Comparison of ENCODE assay signal across 18 cellular contexts in the genomic region with DNA sequence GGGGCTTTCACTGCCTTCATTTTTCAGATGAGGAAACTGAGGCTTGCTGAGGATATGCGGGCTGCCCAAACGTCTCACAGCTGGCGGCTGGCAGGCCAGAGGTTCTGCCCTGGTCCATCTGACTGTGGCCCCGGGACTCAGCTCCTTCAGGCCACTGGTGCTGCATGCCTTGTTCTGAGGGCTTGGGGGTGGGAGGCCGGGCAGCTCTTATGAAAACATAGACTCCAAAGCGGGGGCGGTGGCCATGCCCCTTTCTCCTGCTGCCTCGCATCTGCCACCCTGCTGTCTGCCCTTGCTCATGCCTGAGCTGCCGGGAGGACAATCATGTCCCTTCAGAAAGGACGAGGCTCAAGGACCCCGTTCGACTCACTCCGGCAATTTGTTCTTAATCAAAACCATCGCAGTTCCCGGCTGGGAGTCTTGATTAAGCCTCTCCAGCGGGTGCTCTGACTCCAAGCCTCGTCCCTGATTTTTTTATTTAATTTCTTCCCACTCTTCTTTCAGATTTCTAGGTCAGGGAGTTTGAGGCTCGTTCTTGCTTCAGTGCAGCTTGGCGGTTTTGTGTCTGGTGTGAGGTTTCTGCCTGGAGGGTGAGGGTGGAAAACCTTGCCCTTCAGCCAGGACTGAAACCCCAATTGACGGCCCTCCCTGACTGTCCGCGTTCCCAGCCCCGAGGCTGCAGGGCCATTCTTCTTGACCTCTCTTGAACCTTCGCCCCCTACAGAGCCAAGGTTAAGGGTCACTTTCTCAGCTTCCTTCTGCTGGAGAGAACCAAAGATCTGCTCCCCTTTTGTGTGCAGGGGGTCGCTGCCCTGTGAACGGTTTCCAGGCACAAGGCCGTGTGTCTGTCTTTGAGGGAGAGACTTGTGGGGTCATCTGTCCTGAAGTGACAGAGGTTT.
DNase-seq lines count a peak whose midpoint lies in the region; ATAC-seq and TF ChIP-seq lines count a peak whose summit lies in the region.
"Had no signal": no experiment of that assay in that cellular context is flagged by ENCODE, and none has a peak within 500 bp of the region (broad histone marks: within the 10 kb centered on the region; RNA-seq: fewer than 3 reads in every experiment).

No MANE protein-coding gene starts in this region.

- H2BK5ac ChIP-seq in trophoblast cell (ENCODE audit: low read depth, low read length, poor library complexity) = no peak overlapping the region

- no peak overlapping the region for H2AFZ ChIP-seq in neural progenitor cell (replicated peaks)
- H2AFZ ChIP-seq in OCI-LY7 (ENCODE audit: low read length) = no peak overlapping the region
- H2AFZ ChIP-seq in trophoblast cell (ENCODE audit: insufficient read depth, low read length, poor library complexity) = no peak overlapping the region
- H2AFZ ChIP-seq: GM23248 had no signal

- no peak overlapping the region for H4K8ac ChIP-seq in trophoblast cell (ENCODE audit: low read depth, low read length)

- no peak overlapping the region for H4K12ac ChIP-seq in trophoblast cell (ENCODE audit: low read depth, low read length)

- H3K18ac ChIP-seq in trophoblast cell (ENCODE audit: low read length) = no peak overlapping the region

- peaks cover 3% of the 10 kb centered on the region for H3K27me3 ChIP-seq in neural progenitor cell
- H3K27me3 ChIP-seq in trophoblast cell (ENCODE audit: insufficient read depth, low read length) = no peaks in the 10 kb centered on the region

- POLR2A ChIA-PET in OCI-LY7 (lab: Charles Lee) = no interaction called here

- intact Hi-C loops in OCI-LY7 (cut with micrococcal nuclease; ENCODE audit: unreplicated experiment) = no loop called here

- no TSS peak for BruUV-seq in OCI-LY7 (replicated peaks; lab: Mats Ljungman, UMichigan)

- no peak overlapping the region for H3K23ac ChIP-seq in trophoblast cell (ENCODE audit: low read length)

- peaks cover 3% of the 10 kb centered on the region for H3K36me3 Mint-ChIP-seq in activated CD8-positive, alpha-beta memory T cell treated with anti-CD3 and anti-CD28 coated beads, Interleukin-2, amount 10 ng/mL, durations not matched to agents 7 days and 5 days
- H3K36me3 Mint-ChIP-seq in neural progenitor cell (peaks cover 6% of the 10 kb centered on the region), type B pancreatic cell (no peaks in the 10 kb centered on the region)

- CTCF ChIA-PET in activated CD8-positive, alpha-beta memory T cell treated with anti-CD3 and anti-CD28 coated beads, Interleukin-2, amount 10 ng/mL, durations not matched to agents 7 days and 5 days (lab: Charles Lee) = no interaction called here
- CTCF ChIA-PET in OCI-LY7 (lab: Charles Lee; ENCODE audit: unreplicated experiment) = no interaction called here

- H4K91ac ChIP-seq in trophoblast cell (ENCODE audit: low read depth, low read length) = no peak overlapping the region

- no peak overlapping the region for H3K4me3 ChIP-seq in neural progenitor cell
- H3K4me3 ChIP-seq in OCI-LY7 (ENCODE audit: low read depth, low read length, poor library complexity, severe bottlenecking) = no peak overlapping the region
- no peak overlapping the region for H3K4me3 ChIP-seq in trophoblast cell (ENCODE audit: low read depth, low read length)
- H3K4me3 ChIP-seq: GM12878, GM23248 had no signal

- no peak overlapping the region for H2AK5ac ChIP-seq in trophoblast cell (ENCODE audit: low read length)

- no peak overlapping the region for H3K27ac Mint-ChIP-seq in activated CD8-positive, alpha-beta memory T cell treated with anti-CD3 and anti-CD28 coated beads, Interleukin-2, amount 10 ng/mL, durations not matched to agents 7 days and 5 days
- H3K27ac Mint-ChIP-seq in neural progenitor cell = peak overlapping the region; percentile 100
- H3K27ac Mint-ChIP-seq in type B pancreatic cell = peak overlapping the region; percentile 28

- H3K4me1 Mint-ChIP-seq in activated CD8-positive, alpha-beta memory T cell treated with anti-CD3 and anti-CD28 coated beads, Interleukin-2, amount 10 ng/mL, durations not matched to agents 7 days and 5 days = peaks cover 5% of the 10 kb centered on the region
- H3K4me1 Mint-ChIP-seq in neural progenitor cell (peaks cover 62% of the 10 kb centered on the region), type B pancreatic cell (ENCODE audit: unreplicated experiment) (peaks cover 21% of the 10 kb centered on the region)

- H3K79me2 ChIP-seq in neural progenitor cell (ENCODE audit: low read depth) (no peaks in the 10 kb centered on the region), OCI-LY7 (ENCODE audit: insufficient read depth, low read depth, low read length) (no peaks in the 10 kb centered on the region), trophoblast cell (ENCODE audit: control insufficient read depth, insufficient read depth, low read length, poor library complexity) (no peaks in the 10 kb centered on the region)

- no peak overlapping the region for H3K27ac ChIP-seq in neural progenitor cell
- H3K27ac ChIP-seq in OCI-LY7 (ENCODE audit: low read depth, low read length, poor library complexity, severe bottlenecking) = no peak overlapping the region
- no peak overlapping the region for H3K27ac ChIP-seq in trophoblast cell (ENCODE audit: low read depth, low read length)
- H3K27ac ChIP-seq: GM23248 had no signal

- peaks cover 44% of the 10 kb centered on the region for H3K27me3 Mint-ChIP-seq in activated CD8-positive, alpha-beta memory T cell treated with anti-CD3 and anti-CD28 coated beads, Interleukin-2, amount 10 ng/mL, durations not matched to agents 7 days and 5 days
- peaks cover 10% of the 10 kb centered on the region for H3K27me3 Mint-ChIP-seq in neural progenitor cell (ENCODE audit: insufficient read depth, low read depth)
- peaks cover 24% of the 10 kb centered on the region for H3K27me3 Mint-ChIP-seq in type B pancreatic cell

- no peak overlapping the region for H2BK120ac ChIP-seq in trophoblast cell (ENCODE audit: insufficient read depth, low read length, poor library complexity)

- H3K4me2 ChIP-seq in neural progenitor cell (no peak overlapping the region), OCI-LY7 (ENCODE audit: low read length) (no peak overlapping the region), trophoblast cell (ENCODE audit: low read length) (no peak overlapping the region)

- WGBS in trophoblast cell (ENCODE audit: extremely low coverage, insufficient coverage, insufficient read length) = no CpG with 5 or more reads among the region's 27 CpGs

- H3K9me2 ChIP-seq in OCI-LY7 (ENCODE audit: insufficient read depth, low read length) = no peaks in the 10 kb centered on the region

- H4K20me1 ChIP-seq in neural progenitor cell (ENCODE audit: low read depth) (no peaks in the 10 kb centered on the region), OCI-LY7 (ENCODE audit: insufficient read depth, low read length) (no peaks in the 10 kb centered on the region)

- no peak overlapping the region for H3K14ac ChIP-seq in trophoblast cell (ENCODE audit: low read length)

- H3K4me1 ChIP-seq in neural progenitor cell (no peaks in the 10 kb centered on the region), OCI-LY7 (ENCODE audit: insufficient read depth, low read length, poor library complexity, severe bottlenecking) (no peaks in the 10 kb centered on the region), trophoblast cell (ENCODE audit: control insufficient read depth in 1 of 2, insufficient read depth in 2 of 2, low read length in 2 of 2) (no peaks in the 10 kb centered on the region)

- peaks cover 6% of the 10 kb centered on the region for H3K9me3 Mint-ChIP-seq in activated CD8-positive, alpha-beta memory T cell treated with anti-CD3 and anti-CD28 coated beads, Interleukin-2, amount 10 ng/mL, durations not matched to agents 7 days and 5 days (ENCODE audit: low read depth)
- peaks cover 39% of the 10 kb centered on the region for H3K9me3 Mint-ChIP-seq in neural progenitor cell
- H3K9me3 Mint-ChIP-seq in type B pancreatic cell = peaks cover 6% of the 10 kb centered on the region

- peak; percentile 11 for DNase-seq in activated CD8-positive, alpha-beta memory T cell treated with anti-CD3 and anti-CD28 coated beads, Interleukin-2, amount 10 ng/mL, durations not matched to agents 7 days and 5 days
- no peak for DNase-seq in activated CD8-positive, alpha-beta memory T cell treated with anti-CD3 and anti-CD28 coated beads, Interleukin-2, amount 50 U/mL, for 48 hours
- DNase-seq in ecto neural progenitor cell (ENCODE audit: low spot score) (peak; percentile 73), neural progenitor cell (ENCODE audit: low spot score) (peak; percentile 30), type B pancreatic cell (ENCODE audit: extremely low spot score, unreplicated experiment) (peak; percentile 64), COR-L47 (lab: John Stamatoyannopoulos, UW) (no peak), OCI-LY7 (ENCODE audit: low spot score) (no peak), trophoblast cell (no peak)
- DNase-seq: AML-193, DMS53, GM23248, KG1, NCI-H1048, NCI-H2107, NCI-H345, NCI-H526 treated with DMSO at 0.1 percent for 48 hours, PC-3 had no signal

- no peaks in the 10 kb centered on the region for H3F3A ChIP-seq in neural progenitor cell (ENCODE audit: low read depth)

- no peak for ATAC-seq in activated CD8-positive, alpha-beta memory T cell treated with anti-CD3 and anti-CD28 coated beads, Interleukin-2, amount 10 ng/mL, durations not matched to agents 7 days and 5 days
- ATAC-seq: GM12878, PC-3 had no signal

- no peaks in the 10 kb centered on the region for H3K9me3 ChIP-seq in neural progenitor cell (ENCODE audit: low read depth)
- no peaks in the 10 kb centered on the region for H3K9me3 ChIP-seq in OCI-LY7 (ENCODE audit: low read length)
- no peaks in the 10 kb centered on the region for H3K9me3 ChIP-seq in trophoblast cell (ENCODE audit: insufficient read depth, low read depth, low read length)

- no peaks in the 10 kb centered on the region for H3K36me3 ChIP-seq in neural progenitor cell
- H3K36me3 ChIP-seq in OCI-LY7 (ENCODE audit: insufficient read depth, low read length) = no peaks in the 10 kb centered on the region
- no peaks in the 10 kb centered on the region for H3K36me3 ChIP-seq in trophoblast cell (ENCODE audit: control insufficient read depth in 1 of 2, insufficient read depth in 2 of 2, low read length in 2 of 2)

- H3K9ac ChIP-seq in neural progenitor cell = no peak overlapping the region
- no peak overlapping the region for H3K9ac ChIP-seq in trophoblast cell (ENCODE audit: low read length)
- H3K9ac ChIP-seq: GM23248 had no signal

- no peaks in the 10 kb centered on the region for H3K79me1 ChIP-seq in trophoblast cell (ENCODE audit: low read length)

- TF ChIP-seq CTCF in neural progenitor cell (IDR thresholded peaks at IDR 0.05) = no peak
- no peak for TF ChIP-seq CTCF in type B pancreatic cell (conservative IDR thresholded peaks at IDR 0.05)
- TF ChIP-seq CTCF in OCI-LY7 (conservative IDR thresholded peaks at IDR 0.05; ENCODE audit: low read length) = no peak

- H2BK12ac ChIP-seq in trophoblast cell (ENCODE audit: low read length) = no peak overlapping the region

- no peak overlapping the region for H3K4ac ChIP-seq in trophoblast cell (ENCODE audit: low read depth, low read length)

- no peak overlapping the region for H3K4me3 Mint-ChIP-seq in activated CD8-positive, alpha-beta memory T cell treated with anti-CD3 and anti-CD28 coated beads, Interleukin-2, amount 10 ng/mL, durations not matched to agents 7 days and 5 days
- H3K4me3 Mint-ChIP-seq in neural progenitor cell = peak overlapping the region; percentile 75
- peak overlapping the region; percentile 56 for H3K4me3 Mint-ChIP-seq in type B pancreatic cell

Comparison
In these comparisons a context has a peak if more than half of its experiments do, and no peak if none do; other contexts are left out.
1. DNase-seq: peak in activated CD8-positive, alpha-beta memory T cell treated with anti-CD3 and anti-CD28 coated beads, Interleukin-2, amount 10 ng/mL, durations not matched to agents 7 days and 5 days (single experiment), ecto neural progenitor cell (single experiment), neural progenitor cell (single experiment) and type B pancreatic cell (single experiment); none in activated CD8-positive, alpha-beta memory T cell treated with anti-CD3 and anti-CD28 coated beads, Interleukin-2, amount 50 U/mL, for 48 hours (single experiment), COR-L47 (single experiment), OCI-LY7 (single experiment) and trophoblast cell (0 of 2).